In the genomic region with DNA sequence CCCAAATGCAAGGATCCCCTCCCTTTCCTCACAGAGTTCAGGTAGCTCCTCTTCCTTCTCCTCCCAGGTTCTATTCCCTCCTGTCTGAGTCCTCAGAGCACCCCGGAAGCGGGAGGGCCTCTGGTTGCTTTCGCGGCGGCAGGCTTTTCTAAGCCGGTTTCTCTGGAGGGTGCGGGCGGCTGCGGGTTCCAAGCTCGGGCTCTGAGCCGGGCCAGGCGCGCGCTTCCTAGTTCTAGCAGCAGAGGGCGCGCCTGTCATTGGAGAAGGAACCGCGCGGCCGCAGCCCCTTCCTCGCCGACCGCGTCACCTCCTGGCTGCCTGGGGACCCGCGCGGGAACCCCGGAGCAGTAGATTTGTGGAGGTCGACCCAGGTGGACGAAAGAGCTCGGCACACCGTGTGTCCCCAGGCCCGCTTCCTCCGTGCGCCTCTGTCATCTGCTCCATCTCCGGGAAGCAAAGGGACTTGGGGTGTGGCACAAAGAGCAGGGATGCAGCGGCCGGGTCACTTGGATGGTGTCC, we compare ENCODE assay signal across 10 cellular contexts.
A peak's percentile ranks its signal among the peaks of the same experiment; 100 is the strongest.
DNase-seq lines count a peak whose midpoint lies in the region; ATAC-seq and TF ChIP-seq lines count a peak whose summit lies in the region.
"Had no signal": no experiment of that assay in that cellular context is flagged by ENCODE, and none has a peak within 500 bp of the region (broad histone marks: within the 10 kb centered on the region; RNA-seq: fewer than 3 reads in every experiment).

No MANE protein-coding gene starts in this region.

- H3K4me3 ChIP-seq in HCT116 (replicated peaks in 1 of 2; ENCODE audit: low read depth in 1 of 2, low read length in 2 of 2) (no peak overlapping the region), skeletal muscle cell (ENCODE audit: low read depth, low read length) (peak overlapping the region; percentile 26)

- peak; percentile 68 to 79 (median 71) for DNase-seq in NCI-H1417 (lab: John Stamatoyannopoulos, UW)
- no peak for DNase-seq in NCI-H1417 treated with DMSO at 0.1 percent for 48 hours (lab: John Stamatoyannopoulos, UW)
- DNase-seq in HCT116 (ENCODE audit: low read depth, low spot score): peak; percentile 15
- DNase-seq in NCI-H226: peak; percentile 39
- DNase-seq in activated naive CD8-positive, alpha-beta T cell treated with anti-CD3 and anti-CD28 coated beads, Interleukin-2, amount 50 U/mL, for 24 hours: peak; percentile 49
- DNase-seq in hypothalamus (lab: John Stamatoyannopoulos, UW): peak in 45 of 51 donors; percentile 6 to 74 (median 35)
- no peak for DNase-seq in skeletal muscle cell (ENCODE audit: low read depth)

- ATAC-seq in HCT116: peak; percentile 96
- no peak for ATAC-seq in activated naive CD8-positive, alpha-beta T cell treated with anti-CD3 and anti-CD28 coated beads, Interleukin-2, amount 50 U/mL, for 24 hours
- no peak for ATAC-seq in GM21717 (IDR thresholded peaks at IDR 0.05; ENCODE audit: unreplicated experiment)

- TF ChIP-seq CTCF in HCT116 (IDR thresholded peaks at IDR 0.05 in 2 of 3, conservative IDR thresholded peaks at IDR 0.05 in 1 of 3; ENCODE audit: borderline replicate concordance in 1 of 3, insufficient read depth in 1 of 3, low read depth in 2 of 3, low read length in 2 of 3): peak; percentile 82 to 84 (median 84)

- no peaks in the 10 kb centered on the region for H3K79me2 ChIP-seq in HCT116 (ENCODE audit: insufficient read depth, low read length)

- H3K9me3 Mint-ChIP-seq in activated naive CD8-positive, alpha-beta T cell treated with anti-CD3 and anti-CD28 coated beads, Interleukin-2, amount 50 U/mL, for 24 hours: no peaks in the 10 kb centered on the region
- H3K9me3 Mint-ChIP-seq: central memory CD8-positive, alpha-beta T cell had no signal

- peaks cover 24% of the 10 kb centered on the region for H3K27me3 Mint-ChIP-seq in activated naive CD8-positive, alpha-beta T cell treated with anti-CD3 and anti-CD28 coated beads, Interleukin-2, amount 50 U/mL, for 24 hours

- no peaks in the 10 kb centered on the region for H3K9me3 ChIP-seq in HCT116 (ENCODE audit: control insufficient read depth in 1 of 2, insufficient read depth in 1 of 2, low read depth in 1 of 2, low read length in 2 of 2)

- H2AFZ ChIP-seq in HCT116 (ENCODE audit: low read depth, low read length, poor library complexity, severe bottlenecking): no peak overlapping the region

- no peak overlapping the region for H3K27ac ChIP-seq in HCT116 (ENCODE audit: low read depth, low read length)

- POLR2A ChIA-PET in HCT116 (lab: Charles Lee): interaction anchor here (0.5 kb wide), 1 partner anchor 29 kb away, joined by 3 read pairs; no protein-coding TSS in a partner anchor

- RAD21 ChIA-PET in HCT116 (lab: Charles Lee; ENCODE audit: low non-redundant PET in 1 of 2, low total read pairs in 2 of 2, uncharacterized antibody in 2 of 2, unreplicated experiment in 2 of 2): interaction anchor here in 1 of 2 experiments (1.2 kb wide), 1 partner anchor 307 kb away, joined by 3 read pairs; no protein-coding TSS in a partner anchor

- no TSS peak for BruUV-seq in HCT116 (replicated peaks; lab: Mats Ljungman, UMichigan)

- no peaks in the 10 kb centered on the region for H3K9me2 ChIP-seq in HCT116 (ENCODE audit: insufficient read depth)

- no peak for TF ChIP-seq POLR2A in HCT116 (IDR thresholded peaks at IDR 0.05; ENCODE audit: borderline replicate concordance, extremely low read depth, insufficient read depth, insufficient read length)

- H4K20me1 ChIP-seq in HCT116 (ENCODE audit: insufficient read depth): no peaks in the 10 kb centered on the region

- H3K36me3 Mint-ChIP-seq in activated naive CD8-positive, alpha-beta T cell treated with anti-CD3 and anti-CD28 coated beads, Interleukin-2, amount 50 U/mL, for 24 hours (ENCODE audit: low read depth): no peaks in the 10 kb centered on the region
- H3K36me3 Mint-ChIP-seq: CD4-positive, CD25-positive, alpha-beta regulatory T cell had no signal

- no peaks in the 10 kb centered on the region for H3K36me3 ChIP-seq in HCT116 (ENCODE audit: control insufficient read depth in 1 of 2, insufficient read depth in 2 of 2, low read length in 2 of 2)

- intact Hi-C loops in HCT116 (cut with micrococcal nuclease): loop anchor here (1.0 to 2.0 kb wide), 4 partner anchors 103 to 635 kb away; no protein-coding TSS in a partner anchor

- peaks cover 0 to 10% of the 10 kb centered on the region in 2 experiments; a peak in 1 of 4 replicates for H3K4me1 ChIP-seq in HCT116 (ENCODE audit: control insufficient read depth in 1 of 2, insufficient read depth in 2 of 2, low read length in 2 of 2)

- CTCF ChIA-PET in HCT116 (lab: Charles Lee): interaction anchor here (0.6 to 1.8 kb wide), 10 partner anchors 10 to 635 kb away, joined by 3 to 9 read pairs (median 5); no protein-coding TSS in a partner anchor

- no peak overlapping the region for H3K9ac ChIP-seq in HCT116 (ENCODE audit: low read length)

- H3K27me3 ChIP-seq in HCT116 (ENCODE audit: insufficient read depth, low read length): peaks cover 43% of the 10 kb centered on the region

- H3K4me3 Mint-ChIP-seq in activated naive CD8-positive, alpha-beta T cell treated with anti-CD3 and anti-CD28 coated beads, Interleukin-2, amount 50 U/mL, for 24 hours: no peak overlapping the region
- H3K4me3 Mint-ChIP-seq: CD4-positive, CD25-positive, alpha-beta regulatory T cell; central memory CD8-positive, alpha-beta T cell had no signal

- peak; percentile 92 for TF ChIP-seq RAD21 in HCT116 (IDR thresholded peaks at IDR 0.05; ENCODE audit: low read depth)

- no peak overlapping the region for H3K27ac Mint-ChIP-seq in activated naive CD8-positive, alpha-beta T cell treated with anti-CD3 and anti-CD28 coated beads, Interleukin-2, amount 50 U/mL, for 24 hours
- H3K27ac Mint-ChIP-seq: CD4-positive, CD25-positive, alpha-beta regulatory T cell had no signal

- H3K4me1 Mint-ChIP-seq in activated naive CD8-positive, alpha-beta T cell treated with anti-CD3 and anti-CD28 coated beads, Interleukin-2, amount 50 U/mL, for 24 hours: no peaks in the 10 kb centered on the region
- H3K4me1 Mint-ChIP-seq: CD4-positive, CD25-positive, alpha-beta regulatory T cell; central memory CD8-positive, alpha-beta T cell had no signal

- H3K4me2 ChIP-seq in HCT116 (ENCODE audit: low read length): peak overlapping the region; percentile 59

TF ChIP-seq in HCT116, 20 proteins besides CTCF, POLR2A, EP300 and RAD21:
- TF ChIP-seq YY1 (IDR thresholded peaks at IDR 0.05; ENCODE audit: extremely low read depth, insufficient replicate concordance, low read depth, low read length): peak; percentile 21
- TF ChIP-seq FOSL1 (IDR thresholded peaks at IDR 0.05; ENCODE audit: low read depth): no peak

Comparison
In these comparisons a context has a peak if more than half of its experiments do, and no peak if none do; other contexts are left out.
1. DNase-seq: peak in NCI-H1417 (3 of 3), HCT116 (single experiment), NCI-H226 (single experiment), activated naive CD8-positive, alpha-beta T cell treated with anti-CD3 and anti-CD28 coated beads, Interleukin-2, amount 50 U/mL, for 24 hours (single experiment) and hypothalamus (45 of 51); none in NCI-H1417 treated with DMSO at 0.1 percent for 48 hours (single experiment) and skeletal muscle cell (single experiment).